In genomic region chrX:44675364-44676024, GRCh38 we compare ENCODE assay signal across 8 cellular contexts.
DNase-seq lines count a peak whose midpoint lies in the region; ATAC-seq and TF ChIP-seq lines count a peak whose summit lies in the region.

No MANE protein-coding gene starts in this region.

- 4 to 20% methylated on average over 7 of the region's 10 CpGs for WGBS in GM23248 (ENCODE audit: low coverage in 1 of 2, low lambda C conversion rate in 2 of 2, missing lambda C conversion rate in 2 of 2), 2 experiments

- H3K36me3 ChIP-seq in GM23248 (ENCODE audit: low read depth) (no peaks in the 10 kb centered on the region), H7 (replicated peaks; ENCODE audit: control insufficient read depth, insufficient read depth, low read length) (no peaks in the 10 kb centered on the region)

- no peaks in the 10 kb centered on the region for H3F3A ChIP-seq in GM23248 (ENCODE audit: insufficient read depth)

- H3K27me3 ChIP-seq in GM23248 (replicated peaks; ENCODE audit: insufficient read depth), result no peaks in the 10 kb centered on the region
- H3K27me3 ChIP-seq in H7 (ENCODE audit: control insufficient read depth, insufficient read depth, low read length), result no peaks in the 10 kb centered on the region

- in situ Hi-C loops in GM23248 (cut with MboI), result no loop called here

- intact Hi-C loops in posterior vena cava (cut with DNase I), result no loop called here

- H4K20me1 ChIP-seq in GM23248 (ENCODE audit: insufficient read depth), result no peaks in the 10 kb centered on the region

- peak overlapping the region; percentile 13; the same call in 1 of the 2 replicates for H3K4me3 ChIP-seq in GM23248
- no peak overlapping the region for H3K4me3 ChIP-seq in epithelial cell of proximal tubule (ENCODE audit: low read depth, low read length)
- H3K4me3 ChIP-seq in H7 (ENCODE audit: insufficient read depth, low read depth, low read length), result no peak overlapping the region

- peak overlapping the region; percentile 32 for H3K4me2 ChIP-seq in GM23248 (ENCODE audit: unreplicated experiment)

- H3K9me2 ChIP-seq in GM23248 (ENCODE audit: insufficient read depth), result no peaks in the 10 kb centered on the region

- DNase-seq in GM23248 (peak; percentile 91), NCI-H524 (lab: John Stamatoyannopoulos, UW) (peak; percentile 77 to 90), epithelial cell of proximal tubule (ENCODE audit: low read depth) (peak; percentile 54), posterior vena cava (ENCODE audit: low spot score) (peak; percentile 86), SIG-M5 (lab: John Stamatoyannopoulos, UW) (no peak), H7 (no peak)

- no peaks in the 10 kb centered on the region for H3K79me2 ChIP-seq in GM23248 (ENCODE audit: insufficient read depth)

- no peaks in the 10 kb centered on the region for H3K9me3 ChIP-seq in GM23248 (ENCODE audit: low read depth)

- H3K4me1 ChIP-seq in GM23248 (ENCODE audit: insufficient read depth), result 0 out of 2 replicates have a peak, but pooled peaks cover 4% of the 10 kb centered on the region

- peak; percentile 8 for TF ChIP-seq CTCF in epithelial cell of proximal tubule (conservative IDR thresholded peaks at IDR 0.05; ENCODE audit: low read depth, low read length)

- ATAC-seq in GM21723 (IDR thresholded peaks at IDR 0.05; ENCODE audit: unreplicated experiment), result no peak
- no peak for ATAC-seq in HG02870 (IDR thresholded peaks at IDR 0.05; ENCODE audit: unreplicated experiment)

- peak overlapping the region; percentile 20; the same call in 1 of the 2 replicates for H3K9ac ChIP-seq in GM23248

- H3K27ac ChIP-seq in GM23248, result peak overlapping the region; percentile 29

- peak overlapping the region; percentile 26; the same call in 1 of the 2 replicates for H2AFZ ChIP-seq in GM23248

Comparison
In these comparisons a context has a peak if more than half of its experiments do, and no peak if none do; other contexts are left out.
1. DNase-seq: peak in GM23248 (single experiment), NCI-H524 (2 of 2), epithelial cell of proximal tubule (single experiment) and posterior vena cava (single experiment); none in SIG-M5 (single experiment) and H7 (single experiment).